8 cellular contexts compared by ENCODE assay signal in the genomic region with DNA sequence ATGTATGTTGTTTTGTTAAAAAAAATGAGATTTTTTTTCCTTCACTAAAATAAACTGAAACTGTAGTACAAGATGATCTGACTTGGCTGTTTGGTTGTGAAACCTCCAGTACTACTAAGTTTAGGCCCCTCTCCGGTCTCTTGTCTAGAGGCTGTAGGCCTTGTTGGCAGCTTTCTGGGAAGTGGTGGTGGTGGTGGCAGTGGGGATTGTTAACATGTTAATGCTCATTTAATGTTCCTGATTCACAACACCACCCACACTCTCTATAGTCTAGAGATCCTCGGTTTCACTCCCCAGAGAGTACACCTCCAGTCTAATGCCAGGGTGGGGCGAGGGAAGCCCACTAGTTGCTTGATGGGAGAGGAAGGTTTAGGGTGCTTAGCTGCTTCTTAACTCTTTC. TPM values are rescaled to one million over a fixed set of nuclear protein-coding genes. Genes with fewer than 3 reads are reported as not detected.
DNase-seq lines count a peak whose midpoint lies in the region; ATAC-seq, FAIRE-seq and TF ChIP-seq lines count a peak whose summit lies in the region.

No MANE protein-coding gene starts in this region.

- no peaks in the 10 kb centered on the region; the same call in 1 of the 2 replicates for H3K9me2 ChIP-seq in PC-9 (ENCODE audit: insufficient read depth)

- BruUV-seq in PC-9 (replicated peaks; lab: Mats Ljungman, UMichigan): no TSS peak

- peaks cover 20% of the 10 kb centered on the region; the same call in 1 of the 2 replicates for H3K36me3 ChIP-seq in PC-9 (ENCODE audit: low read depth)

- H3F3A ChIP-seq in PC-9 (ENCODE audit: insufficient read depth, low read depth): no peaks in the 10 kb centered on the region

- no peak overlapping the region for H3K27ac ChIP-seq in PC-9

- no peak overlapping the region for H3K4me2 ChIP-seq in PC-9

- H3K4me3 Mint-ChIP-seq in activated B cell treated with CpG ODN at 0.5 μM for 24 hours: peak overlapping the region; percentile 68

- ATAC-seq in activated B cell treated with CpG ODN at 0.5 μM for 24 hours (ENCODE audit: low read depth): peak; percentile 68
- no peak for ATAC-seq in HG03045 (IDR thresholded peaks at IDR 0.05; ENCODE audit: unreplicated experiment)

- intact Hi-C loops in activated B cell treated with CpG ODN at 0.5 μM for 24 hours (cut with micrococcal nuclease) (no loop called here), PC-9 (cut with micrococcal nuclease; ENCODE audit: unreplicated experiment) (no loop called here)

- TF ChIP-seq CTCF in activated B cell treated with CpG ODN at 0.5 μM for 24 hours (IDR thresholded peaks at IDR 0.05) (no peak), foreskin fibroblast (IDR thresholded peaks at IDR 0.05; ENCODE audit: low read depth, low read length) (no peak), PC-9 (conservative IDR thresholded peaks at IDR 0.05) (no peak)

- H3K27me3 Mint-ChIP-seq in activated B cell treated with CpG ODN at 0.5 μM for 24 hours: no peaks in the 10 kb centered on the region

- CTCF ChIA-PET in activated B cell treated with CpG ODN at 0.5 μM for 24 hours (lab: Charles Lee): no interaction called here
- CTCF ChIA-PET in PC-9 (lab: Charles Lee): no interaction called here

- H3K4me3 ChIP-seq in foreskin fibroblast (ENCODE audit: low read depth in 1 of 2, low read length in 2 of 2) (peak overlapping the region; percentile 28 to 46), PC-9 (no peak overlapping the region)

- peak overlapping the region; percentile 89 for H3K27ac Mint-ChIP-seq in activated B cell treated with CpG ODN at 0.5 μM for 24 hours

- no peak for TF ChIP-seq POLR2A in H54 (IDR thresholded peaks at IDR 0.05; ENCODE audit: low read depth, low read length)

- POLR2A ChIA-PET in activated B cell treated with CpG ODN at 0.5 μM for 24 hours (lab: Charles Lee) (interaction anchor here (0.7 to 1.9 kb wide), 3 partner anchors 19 to 30 kb away, joined by 3 to 9 read pairs (median 6); a partner anchor contains a TSS), PC-9 (lab: Charles Lee; ENCODE audit: unreplicated experiment) (no interaction called here)

- H3K4me1 ChIP-seq in PC-9 (replicated peaks; ENCODE audit: insufficient read depth): peaks cover 12% of the 10 kb centered on the region; the same call in 1 of the 2 replicates

- peaks cover 80% of the 10 kb centered on the region for H3K36me3 Mint-ChIP-seq in activated B cell treated with CpG ODN at 0.5 μM for 24 hours (ENCODE audit: low read depth)

- H3K27me3 ChIP-seq in PC-9 (ENCODE audit: insufficient read depth, low read depth): no peaks in the 10 kb centered on the region

- peaks cover 71% of the 10 kb centered on the region for H3K4me1 Mint-ChIP-seq in activated B cell treated with CpG ODN at 0.5 μM for 24 hours

- H3K79me2 ChIP-seq in PC-9 (ENCODE audit: low read depth): peaks cover 8% of the 10 kb centered on the region; the same call in 1 of the 2 replicates

- no peaks in the 10 kb centered on the region for H3K9me3 ChIP-seq in PC-9 (ENCODE audit: insufficient read depth, low read depth)

- FAIRE-seq in H54 (lab: Jason Lieb, UNC): peak; percentile 53

- H4K20me1 ChIP-seq in PC-9 (ENCODE audit: insufficient read depth): no peaks in the 10 kb centered on the region

- no peaks in the 10 kb centered on the region for H3K9me3 Mint-ChIP-seq in activated B cell treated with CpG ODN at 0.5 μM for 24 hours

- DNase-seq in H54 (ENCODE audit: insufficient read length, low spot score) (no peak), activated B cell treated with CpG ODN at 0.5 μM for 24 hours (no peak), foreskin fibroblast (peak in 1 of 2 donors; percentile 33), NCI-H345 treated with DMSO at 0.1 percent for 48 hours (lab: John Stamatoyannopoulos, UW; ENCODE audit: unreplicated experiment) (no peak), COLO668 (lab: John Stamatoyannopoulos, UW; ENCODE audit: unreplicated experiment) (no peak), PC-9 (no peak)
- peak; percentile 30 for DNase-seq in stimulated activated CD8-positive, alpha-beta memory T cell treated with anti-CD3 and anti-CD28 coated beads, Interleukin-4, amount 100 ng/mL, for 24 hours (ENCODE audit: low read depth)

- no peak overlapping the region for H2AFZ ChIP-seq in PC-9

RNA-seq across cellular contexts. Expression of a gene that starts 24.1 kb away (rescaled TPM):
- 219 and 245 TPM in 2 replicates for total RNA-seq in activated B cell treated with CpG ODN at 0.5 μM for 24 hours
- 43.7 and 60.9 TPM in 2 replicates for total RNA-seq in PC-9 (2021)

RNA-seq across cellular contexts. Expression of a gene that starts 30.2 kb away (rescaled TPM):
- 18.2 and 22.7 TPM in 2 replicates for total RNA-seq in activated B cell treated with CpG ODN at 0.5 μM for 24 hours
- total RNA-seq in PC-9 (2021): 65.9 and 71.1 TPM in 2 replicates
